In genomic region chr4:121551881-121552280, GRCh38 we compare ENCODE assay signal across 1 cellular context.
TF ChIP-seq lines count a peak whose summit lies in the region.

No MANE protein-coding gene starts in this region.

TF ChIP-seq in HepG2, 621 proteins besides CTCF, POLR2A, EP300 and RAD21 (continued from another document):
- TF ChIP-seq ZNF318 (CRISPR knock-in tag; IDR thresholded peaks at IDR 0.05) (no peak), GTF3A (CRISPR knock-in tag; conservative IDR thresholded peaks at IDR 0.05) (no peak), MTF1 (CRISPR knock-in tag; IDR thresholded peaks at IDR 0.05) (no peak), FOXM1 (CRISPR knock-in tag; IDR thresholded peaks at IDR 0.05) (no peak), ZNF550 (CRISPR knock-in tag; IDR thresholded peaks at IDR 0.05; ENCODE audit: borderline replicate concordance) (no peak), ETV5 (CRISPR knock-in tag; IDR thresholded peaks at IDR 0.05; ENCODE audit: borderline replicate concordance) (no peak), USF2 (IDR thresholded peaks at IDR 0.05; ENCODE audit: low read depth, low read length) (no peak), USF2 (CRISPR knock-in tag; IDR thresholded peaks at IDR 0.05; ENCODE audit: borderline replicate concordance) (no peak), TP53 (CRISPR knock-in tag; conservative IDR thresholded peaks at IDR 0.05) (no peak), ZNF337 (CRISPR knock-in tag; IDR thresholded peaks at IDR 0.05; ENCODE audit: borderline replicate concordance, low read depth) (no peak)
TF ChIP-seq in HepG2: peak in this region for 0.
